Comparison of ENCODE assay signal across 29 cellular contexts in genomic region chr5:62142351-62142750, GRCh38.
"Had no signal": no experiment of that assay in that cellular context is flagged by ENCODE, and none has a peak within 500 bp of the region (broad histone marks: within the 10 kb centered on the region; RNA-seq: fewer than 3 reads in every experiment).

No MANE protein-coding gene starts in this region.

- H3K4me2 ChIP-seq: SK-N-SH had no signal

- H3K9ac ChIP-seq: SK-N-SH had no signal

- H3K9me3 ChIP-seq: ascending aorta, body of pancreas, Peyer's patch, SJCRH30, SK-N-SH had no signal

- H3K27ac Mint-ChIP-seq: activated CD4-positive, alpha-beta T cell treated with anti-CD3 and anti-CD28 coated beads, Interleukin-2, amount 10 ng/mL, durations not matched to agents 24 days and 14 days; activated CD8-positive, alpha-beta memory T cell treated with anti-CD3 and anti-CD28 coated beads, Interleukin-2, amount 10 ng/mL, durations not matched to agents 7 days and 5 days; activated naive CD4-positive, alpha-beta T cell treated with anti-CD3 and anti-CD28 coated beads, Interleukin-2, amount 50 U/mL, for 24 hours; activated T-cell treated with anti-CD3 and anti-CD28 coated beads, Interleukin-2, amount 50 U/mL, for 24 hours; activated T-helper 1 cell treated with anti-CD3 and anti-CD28 coated beads, Interleukin-12 subunit alpha, Interleukin-12 subunit beta, Interleukin-2, Interleukin-4 antibody, amounts not matched to agents 30 ng/mL and 10 ng/mL and 1 ng/mL, durations not matched to agents 14 hours and 24 hours and 36 hours; T-helper 1 cell treated with Interleukin-12 subunit alpha and Interleukin-12 subunit beta and Interleukin-4 antibody, amounts not matched to agents 30 μg/mL and 1 μg/mL, for 36 hours; WTC11 had no signal

- H3K4me1 Mint-ChIP-seq: activated CD4-positive, alpha-beta T cell treated with anti-CD3 and anti-CD28 coated beads, Interleukin-2, amount 10 ng/mL, durations not matched to agents 24 days and 14 days; activated CD8-positive, alpha-beta memory T cell treated with anti-CD3 and anti-CD28 coated beads, Interleukin-2, amount 10 ng/mL, durations not matched to agents 7 days and 5 days; activated naive CD4-positive, alpha-beta T cell treated with anti-CD3 and anti-CD28 coated beads, Interleukin-2, amount 50 U/mL, for 24 hours had no signal

- H3K27me3 ChIP-seq: ascending aorta, body of pancreas, Peyer's patch had no signal

- ATAC-seq: activated CD8-positive, alpha-beta memory T cell treated with anti-CD3 and anti-CD28 coated beads, Interleukin-2, amount 10 ng/mL, durations not matched to agents 7 days and 5 days; body of pancreas; WTC11 had no signal

- H3K4me3 Mint-ChIP-seq: activated CD4-positive, alpha-beta T cell treated with anti-CD3 and anti-CD28 coated beads, Interleukin-2, amount 10 ng/mL, durations not matched to agents 24 days and 14 days; activated CD8-positive, alpha-beta memory T cell treated with anti-CD3 and anti-CD28 coated beads, Interleukin-2, amount 10 ng/mL, durations not matched to agents 7 days and 5 days; activated naive CD4-positive, alpha-beta T cell treated with anti-CD3 and anti-CD28 coated beads, Interleukin-2, amount 50 U/mL, for 24 hours; activated T-cell treated with anti-CD3 and anti-CD28 coated beads, Interleukin-2, amount 50 U/mL, for 24 hours; activated T-helper 1 cell treated with anti-CD3 and anti-CD28 coated beads, Interleukin-12 subunit alpha, Interleukin-12 subunit beta, Interleukin-2, Interleukin-4 antibody, amounts not matched to agents 30 ng/mL and 10 ng/mL and 1 ng/mL, durations not matched to agents 14 hours and 24 hours and 36 hours; T-helper 1 cell treated with Interleukin-12 subunit alpha and Interleukin-12 subunit beta and Interleukin-4 antibody, amounts not matched to agents 30 μg/mL and 1 μg/mL, for 36 hours; WTC11 had no signal

- H3K36me3 Mint-ChIP-seq: activated CD8-positive, alpha-beta memory T cell treated with anti-CD3 and anti-CD28 coated beads, Interleukin-2, amount 10 ng/mL, durations not matched to agents 7 days and 5 days; activated naive CD4-positive, alpha-beta T cell treated with anti-CD3 and anti-CD28 coated beads, Interleukin-2, amount 50 U/mL, for 24 hours had no signal

- H3K4me3 ChIP-seq: ascending aorta, body of pancreas, Peyer's patch, SJCRH30 had no signal

- DNase-seq: activated CD4-positive, alpha-beta T cell treated with anti-CD3 and anti-CD28 coated beads, Interleukin-2, amount 10 ng/mL, durations not matched to agents 24 days and 14 days; activated CD4-positive, alpha-beta T cell treated with anti-CD3 and anti-CD28 coated beads, Interleukin-2, amount 50 U/mL, for 48 hours; activated CD4-positive, CD25-positive, alpha-beta regulatory T cell treated with anti-CD3 and anti-CD28 coated beads, Interleukin-2, amount 50 U/mL, for 72 hours; activated CD8-positive, alpha-beta memory T cell treated with anti-CD3 and anti-CD28 coated beads, Interleukin-2, amount 10 ng/mL, durations not matched to agents 7 days and 5 days; activated effector memory CD4-positive, alpha-beta T cell treated with Interleukin-2 at 50 U/mL for 16 hours; activated naive CD4-positive, alpha-beta T cell; activated T-cell treated with anti-CD3 and anti-CD28 coated beads, Interleukin-2, amount 50 U/mL, for 24 hours; amniotic stem cell; body of pancreas; central memory CD4-positive, alpha-beta T cell; NCI-H1105 treated with DMSO at 0.1 percent for 48 hours; NCI-H146; NCI-H187 treated with DMSO at 0.1 percent for 48 hours; NCI-H2107; NCI-H2171 treated with DMSO at 0.1 percent for 48 hours; NCI-H226; NCI-H526; NCI-H82; Peyer's patch; Right ventricle myocardium superior; SJCRH30; SK-N-SH; SW 1271 had no signal

- H3K36me3 ChIP-seq: ascending aorta, Peyer's patch, SJCRH30 had no signal

- H3K4me1 ChIP-seq: Peyer's patch, SJCRH30 had no signal

- H3K9me3 Mint-ChIP-seq: activated CD4-positive, alpha-beta T cell treated with anti-CD3 and anti-CD28 coated beads, Interleukin-2, amount 10 ng/mL, durations not matched to agents 24 days and 14 days; activated naive CD4-positive, alpha-beta T cell treated with anti-CD3 and anti-CD28 coated beads, Interleukin-2, amount 50 U/mL, for 24 hours; activated T-cell treated with anti-CD3 and anti-CD28 coated beads, Interleukin-2, amount 50 U/mL, for 24 hours; activated T-helper 1 cell treated with anti-CD3 and anti-CD28 coated beads, Interleukin-12 subunit alpha, Interleukin-12 subunit beta, Interleukin-2, Interleukin-4 antibody, amounts not matched to agents 30 ng/mL and 10 ng/mL and 1 ng/mL, durations not matched to agents 14 hours and 24 hours and 36 hours; T-helper 1 cell treated with Interleukin-12 subunit alpha and Interleukin-12 subunit beta and Interleukin-4 antibody, amounts not matched to agents 30 μg/mL and 1 μg/mL, for 36 hours had no signal

- H3K27ac ChIP-seq: ascending aorta, body of pancreas, Peyer's patch, RWPE1, SJCRH30 had no signal
